8 cellular contexts compared by ENCODE assay signal in genomic region chr19:10194500-10195198, GRCh38. TPM values are rescaled to one million over a fixed set of nuclear protein-coding genes. Genes with fewer than 3 reads are reported as not detected.
DNase-seq lines count a peak whose midpoint lies in the region; ATAC-seq lines count a peak whose summit lies in the region.

Gene DNMT1, minus strand, starts transcription at chr19:10194953. Its CDS starts 54 bp downstream, at chr19:10194899.

- H3K36me3 Mint-ChIP-seq in activated T-helper 1 cell treated with anti-CD3 and anti-CD28 coated beads, Interleukin-12 subunit alpha, Interleukin-12 subunit beta, Interleukin-2, Interleukin-4 antibody, amounts not matched to agents 30 ng/mL and 10 ng/mL and 1 ng/mL, durations not matched to agents 14 hours and 24 hours and 36 hours (ENCODE audit: low read depth): peaks cover 20% of the 10 kb centered on the region
- no peaks in the 10 kb centered on the region for H3K36me3 Mint-ChIP-seq in naive B cell
- peaks cover 55% of the 10 kb centered on the region for H3K36me3 Mint-ChIP-seq in stimulated activated effector memory CD8-positive, alpha-beta T cell treated with anti-CD3 and anti-CD28 coated beads, Interleukin-12 subunit alpha, Interleukin-12 subunit beta, amount 100 ng/mL, for 72 hours

- ATAC-seq in GM21786 (IDR thresholded peaks at IDR 0.05; ENCODE audit: unreplicated experiment) (peak; percentile 73), naive B cell (ENCODE audit: low read depth in 2 of 2) (peak; percentile 91)
- ATAC-seq in stimulated activated effector memory CD8-positive, alpha-beta T cell treated with anti-CD3 and anti-CD28 coated beads, Interleukin-12 subunit alpha, Interleukin-12 subunit beta, amount 100 ng/mL, for 72 hours: peak; percentile 95

- peak within 1 kb of the TSS; percentile 97 for H3K27ac Mint-ChIP-seq in activated T-helper 1 cell treated with anti-CD3 and anti-CD28 coated beads, Interleukin-12 subunit alpha, Interleukin-12 subunit beta, Interleukin-2, Interleukin-4 antibody, amounts not matched to agents 30 ng/mL and 10 ng/mL and 1 ng/mL, durations not matched to agents 14 hours and 24 hours and 36 hours
- H3K27ac Mint-ChIP-seq in naive B cell: peak within 1 kb of the TSS; percentile 79 to 95 (median 88)
- peak within 1 kb of the TSS; percentile 97 for H3K27ac Mint-ChIP-seq in stimulated activated effector memory CD8-positive, alpha-beta T cell treated with anti-CD3 and anti-CD28 coated beads, Interleukin-12 subunit alpha, Interleukin-12 subunit beta, amount 100 ng/mL, for 72 hours

- H3K4me1 Mint-ChIP-seq in activated T-helper 1 cell treated with anti-CD3 and anti-CD28 coated beads, Interleukin-12 subunit alpha, Interleukin-12 subunit beta, Interleukin-2, Interleukin-4 antibody, amounts not matched to agents 30 ng/mL and 10 ng/mL and 1 ng/mL, durations not matched to agents 14 hours and 24 hours and 36 hours (ENCODE audit: low read depth): peaks cover 16% of the 10 kb centered on the region
- H3K4me1 Mint-ChIP-seq in naive B cell: peaks cover 13 to 29% (median 22%) of the 10 kb centered on the region in 3 donors
- peaks cover 31% of the 10 kb centered on the region for H3K4me1 Mint-ChIP-seq in stimulated activated effector memory CD8-positive, alpha-beta T cell treated with anti-CD3 and anti-CD28 coated beads, Interleukin-12 subunit alpha, Interleukin-12 subunit beta, amount 100 ng/mL, for 72 hours

- DNase-seq in DMS79 (lab: John Stamatoyannopoulos, UW) (peak; percentile 96), LHCN-M2 (ENCODE audit: low read depth) (peak; percentile 96), RPMI7951 (ENCODE audit: low read depth) (peak; percentile 96), fibroblast of gingiva (ENCODE audit: low read depth) (peak; percentile 97), naive B cell (peak; percentile 91)
- DNase-seq in activated T-helper 1 cell treated with anti-CD3 and anti-CD28 coated beads, Interleukin-12 subunit alpha, Interleukin-12 subunit beta, Interleukin-2, Interleukin-4 antibody, amounts not matched to agents 30 ng/mL and 10 ng/mL and 1 ng/mL, durations not matched to agents 14 hours and 24 hours and 36 hours (ENCODE audit: low spot score): peak; percentile 97
- peak; percentile 95 to 100 for DNase-seq in stimulated activated effector memory CD8-positive, alpha-beta T cell treated with anti-CD3 and anti-CD28 coated beads, Interleukin-12 subunit alpha, Interleukin-12 subunit beta, amount 100 ng/mL, for 72 hours (ENCODE audit: low spot score in 2 of 2)

- no peaks in the 10 kb centered on the region for H3K27me3 Mint-ChIP-seq in activated T-helper 1 cell treated with anti-CD3 and anti-CD28 coated beads, Interleukin-12 subunit alpha, Interleukin-12 subunit beta, Interleukin-2, Interleukin-4 antibody, amounts not matched to agents 30 ng/mL and 10 ng/mL and 1 ng/mL, durations not matched to agents 14 hours and 24 hours and 36 hours (ENCODE audit: insufficient read depth)
- no peaks in the 10 kb centered on the region for H3K27me3 Mint-ChIP-seq in naive B cell

- no peaks in the 10 kb centered on the region for H3K9me3 Mint-ChIP-seq in activated T-helper 1 cell treated with anti-CD3 and anti-CD28 coated beads, Interleukin-12 subunit alpha, Interleukin-12 subunit beta, Interleukin-2, Interleukin-4 antibody, amounts not matched to agents 30 ng/mL and 10 ng/mL and 1 ng/mL, durations not matched to agents 14 hours and 24 hours and 36 hours
- H3K9me3 Mint-ChIP-seq in naive B cell: no peaks in the 10 kb centered on the region
- H3K9me3 Mint-ChIP-seq in stimulated activated effector memory CD8-positive, alpha-beta T cell treated with anti-CD3 and anti-CD28 coated beads, Interleukin-12 subunit alpha, Interleukin-12 subunit beta, amount 100 ng/mL, for 72 hours: no peaks in the 10 kb centered on the region

- intact Hi-C loops in activated T-helper 1 cell treated with anti-CD3 and anti-CD28 coated beads, Interleukin-12 subunit alpha, Interleukin-12 subunit beta, Interleukin-2, Interleukin-4 antibody, amounts not matched to agents 30 ng/mL and 10 ng/mL and 1 ng/mL, durations not matched to agents 14 hours and 24 hours and 36 hours (cut with micrococcal nuclease): loop anchor here (1.0 to 10.0 kb wide), 7 partner anchors 37 to 460 kb away; partner anchors contain the start of genes CDKN2D, ILF3, KRI1 and S1PR2

- peak within 1 kb of the TSS; percentile 97 for H3K4me3 Mint-ChIP-seq in activated T-helper 1 cell treated with anti-CD3 and anti-CD28 coated beads, Interleukin-12 subunit alpha, Interleukin-12 subunit beta, Interleukin-2, Interleukin-4 antibody, amounts not matched to agents 30 ng/mL and 10 ng/mL and 1 ng/mL, durations not matched to agents 14 hours and 24 hours and 36 hours
- peak within 1 kb of the TSS; percentile 87 to 97 (median 93) for H3K4me3 Mint-ChIP-seq in naive B cell
- peak within 1 kb of the TSS; percentile 91 for H3K4me3 Mint-ChIP-seq in stimulated activated effector memory CD8-positive, alpha-beta T cell treated with anti-CD3 and anti-CD28 coated beads, Interleukin-12 subunit alpha, Interleukin-12 subunit beta, amount 100 ng/mL, for 72 hours

RNA-seq across cellular contexts. Expression of gene DNMT1, which starts in this region (rescaled TPM):
- 125 and 192 TPM in 2 replicates for total RNA-seq in LHCN-M2 (2014; rRNA removed)
- 88.5 TPM for polyA plus RNA-seq in LHCN-M2 (2012)
- total RNA-seq in RPMI7951 (2014; rRNA removed; shearing (Covaris generic)): 100 and 108 TPM in 2 replicates
- 411 and 425 TPM in 2 replicates for total RNA-seq in activated T-helper 1 cell treated with anti-CD3 and anti-CD28 coated beads, Interleukin-12 subunit alpha, Interleukin-12 subunit beta, Interleukin-2, Interleukin-4 antibody, amounts not matched to agents 30 ng/mL and 10 ng/mL and 1 ng/mL, durations not matched to agents 14 hours and 24 hours and 36 hours
- polyA plus RNA-seq in naive B cell (ENCODE audit: low read depth in 6 of 6): 10 to 100 TPM; 13.9 to 56.7 (median 31.3) TPM

Comparison
In these comparisons a context has a peak if more than half of its experiments do, and no peak if none do; other contexts are left out.
1. Peak in every context shown above with its lines: DNase-seq and ATAC-seq.